ENCODE assay signal across 18 cellular contexts in the genomic region with DNA sequence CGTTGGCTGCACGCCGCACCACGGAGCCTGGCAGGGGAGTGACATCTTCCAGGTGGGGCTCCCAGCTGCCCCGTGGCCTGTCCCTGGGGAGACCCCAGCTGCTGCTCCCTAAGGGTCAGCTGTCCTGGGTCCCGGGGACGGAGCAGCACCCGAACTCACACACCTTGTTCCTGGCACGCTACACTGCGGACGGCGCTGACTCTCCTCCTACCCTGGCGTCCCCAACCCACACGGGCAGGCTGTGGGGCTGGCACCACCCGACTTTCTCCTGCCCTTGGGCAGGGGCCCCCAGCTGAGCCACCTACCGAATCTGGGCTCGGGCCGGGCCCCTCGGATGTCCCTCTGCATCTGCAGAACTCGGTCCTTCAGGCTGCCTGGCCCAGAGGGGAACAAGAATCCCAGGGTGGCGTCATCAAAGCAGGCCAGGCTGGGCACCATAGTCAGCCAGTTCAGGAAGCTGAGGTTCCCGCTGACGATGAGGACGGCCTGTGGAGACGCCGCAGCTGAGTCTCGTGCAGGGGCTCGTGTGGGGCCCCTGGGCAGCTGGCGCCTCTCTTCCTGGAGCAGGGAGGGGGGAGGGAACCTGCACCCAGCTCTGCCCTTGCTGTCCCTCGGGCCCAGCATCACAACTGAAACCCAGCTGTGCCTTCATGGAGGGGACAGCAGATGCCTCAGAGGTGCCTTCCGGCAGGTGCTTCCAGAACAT.
"Had no signal": no experiment of that assay in that cellular context is flagged by ENCODE, and none has a peak within 500 bp of the region (broad histone marks: within the 10 kb centered on the region; RNA-seq: fewer than 3 reads in every experiment).

No MANE protein-coding gene starts in this region.

- H3K27me3 ChIP-seq: body of pancreas, esophagus squamous epithelium, thyroid gland had no signal

- H3K27ac Mint-ChIP-seq: activated naive CD8-positive, alpha-beta T cell; activated T-helper 2 cell treated with anti-CD3 and anti-CD28 coated beads, Interferon-gamma antibody, Interleukin-2, Interleukin-4, amounts not matched to agents 10 μg/mL and 5 μg/mL and 100 μg/mL, durations not matched to agents 14 hours and 24 hours and 36 hours; nephron; T-helper 2 cell treated with Interferon-gamma antibody and Interleukin-4, amounts not matched to agents 5 μg/mL and 100 μg/mL, for 36 hours had no signal

- H3K9me3 ChIP-seq: body of pancreas, esophagus squamous epithelium, thyroid gland had no signal

- H3K27ac ChIP-seq: body of pancreas, esophagus squamous epithelium, thyroid gland had no signal

- DNase-seq: activated CD4-positive, alpha-beta T cell treated with anti-CD3 and anti-CD28 coated beads, Interleukin-2, amount 50 U/mL, for 1 hour; activated T-cell treated with anti-CD3 and anti-CD28 coated beads, Interleukin-2, amount 50 U/mL, for 1 hour; amniotic stem cell; body of pancreas; cortex of kidney; effector CD8-positive, alpha-beta T cell; esophagus squamous epithelium; hippocampal formation; mesendoderm; occipital lobe; stimulated activated CD4-positive, alpha-beta T cell treated with anti-CD3 and anti-CD28 coated beads, Interleukin-12 subunit alpha, Interleukin-12 subunit beta, amount 100 ng/mL, for 4 hours; stimulated activated CD4-positive, alpha-beta T cell treated with anti-CD3 and anti-CD28 coated beads, Interleukin-2, amount 100 ng/mL, for 24 hours; thyroid gland had no signal

- H3K9me3 Mint-ChIP-seq: activated T-helper 2 cell treated with anti-CD3 and anti-CD28 coated beads, Interferon-gamma antibody, Interleukin-2, Interleukin-4, amounts not matched to agents 10 μg/mL and 5 μg/mL and 100 μg/mL, durations not matched to agents 14 hours and 24 hours and 36 hours; central memory CD8-positive, alpha-beta T cell; nephron; T-helper 2 cell treated with Interferon-gamma antibody and Interleukin-4, amounts not matched to agents 5 μg/mL and 100 μg/mL, for 36 hours had no signal

- H3K4me1 ChIP-seq: body of pancreas, esophagus squamous epithelium, thyroid gland had no signal

- ATAC-seq: body of pancreas had no signal

- H3K27me3 Mint-ChIP-seq: activated naive CD8-positive, alpha-beta T cell; central memory CD8-positive, alpha-beta T cell had no signal

- H3K4me1 Mint-ChIP-seq: central memory CD8-positive, alpha-beta T cell had no signal

- H3K4me3 ChIP-seq: body of pancreas, esophagus squamous epithelium, thyroid gland had no signal

- H3K4me3 Mint-ChIP-seq: activated naive CD8-positive, alpha-beta T cell; central memory CD8-positive, alpha-beta T cell; nephron; T-helper 2 cell treated with Interferon-gamma antibody and Interleukin-4, amounts not matched to agents 5 μg/mL and 100 μg/mL, for 36 hours had no signal
